20 cellular contexts compared by ENCODE assay signal in genomic region chr3:72141264-72141663, GRCh38.
"Had no signal": no experiment of that assay in that cellular context is flagged by ENCODE, and none has a peak within 500 bp of the region (broad histone marks: within the 10 kb centered on the region; RNA-seq: fewer than 3 reads in every experiment).

No MANE protein-coding gene starts in this region.

- H3K9me3 ChIP-seq: body of pancreas, esophagus muscularis mucosa, suprapubic skin, upper lobe of left lung had no signal

- H3K4me3 ChIP-seq: body of pancreas, esophagus muscularis mucosa, skin epidermis, suprapubic skin, upper lobe of left lung had no signal

- DNase-seq: activated CD4-positive, alpha-beta T cell treated with anti-CD3 and anti-CD28 coated beads, Interleukin-2, amount 50 U/mL, for 1 hour; activated CD4-positive, CD25-positive, alpha-beta regulatory T cell; activated CD8-positive, alpha-beta memory T cell treated with anti-CD3 and anti-CD28 coated beads for 24 hours; activated naive CD8-positive, alpha-beta T cell treated with anti-CD3 and anti-CD28 coated beads for 36 hours; amygdala; body of pancreas; caudate nucleus; glutamatergic neuron; hypothalamus; kidney; left ventricle myocardium superior; naive thymus-derived CD8-positive, alpha-beta T cell; nucleus accumbens; stimulated activated CD4-positive, alpha-beta T cell treated with anti-CD3 and anti-CD28 coated beads, Interleukin-4, amount 100 ng/mL, for 4 hours; stimulated activated CD8-positive, alpha-beta memory T cell treated with anti-CD3 and anti-CD28 coated beads, Interleukin-4, amount 100 ng/mL, for 48 hours; stimulated activated naive CD4-positive, alpha-beta T cell treated with Interleukin-2 at 50 U/mL for 16 hours; upper lobe of left lung had no signal

- H3K27me3 ChIP-seq: body of pancreas, esophagus muscularis mucosa, suprapubic skin, upper lobe of left lung had no signal

- H3K36me3 ChIP-seq: esophagus muscularis mucosa, suprapubic skin, upper lobe of left lung had no signal

- H3K27ac ChIP-seq: body of pancreas, esophagus muscularis mucosa, skin epidermis, suprapubic skin, upper lobe of left lung had no signal
